In the genomic region with DNA sequence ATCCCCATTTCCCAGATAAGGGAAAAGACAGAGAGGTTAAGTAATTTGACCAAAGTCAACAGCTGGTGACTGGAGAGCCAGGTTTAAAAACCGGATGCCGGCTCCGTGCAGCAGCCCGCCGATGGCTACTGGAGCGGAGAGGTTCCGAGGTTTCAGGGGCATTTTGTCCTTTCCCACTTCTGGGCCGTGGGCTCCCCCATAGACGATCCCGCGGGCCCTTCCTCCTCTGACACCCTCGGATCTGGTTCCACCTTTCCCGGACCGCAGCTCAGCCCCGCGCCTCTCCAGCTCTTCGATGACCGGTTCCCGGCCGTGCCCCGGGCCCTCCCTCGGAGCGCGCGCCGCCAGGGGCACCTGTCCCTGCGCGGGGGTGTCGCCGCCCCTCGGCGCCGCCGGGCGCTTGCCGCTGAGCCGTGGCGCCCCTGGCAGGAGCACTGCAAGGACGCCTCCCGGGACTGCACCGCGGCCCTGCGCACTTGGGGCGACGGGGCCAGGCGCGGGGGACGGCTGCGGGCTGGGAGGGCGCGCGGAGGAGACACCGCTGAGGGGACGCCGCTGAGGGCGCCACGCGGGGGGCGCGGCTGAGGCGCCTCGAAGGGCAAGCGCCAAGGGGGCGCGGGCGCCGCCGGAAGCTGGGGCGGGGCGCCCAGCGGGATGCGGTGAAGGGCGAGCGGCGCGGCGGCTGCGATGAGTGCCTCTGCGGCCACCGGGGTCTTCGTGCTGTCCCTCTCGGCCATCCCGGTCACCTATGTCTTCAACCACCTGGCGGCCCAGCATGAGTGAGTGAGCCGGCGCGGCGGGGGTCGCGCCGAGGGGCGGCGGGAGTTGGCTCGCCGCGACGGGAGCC, we compare ENCODE assay signal across 1 cellular context.
TF ChIP-seq lines count a peak whose summit lies in the region.

A gene (plus strand): TSS at position 652 of the 847 bp plus-strand sequence. CDS start 36 bp downstream, at position 688.

TF ChIP-seq in IMR-90, 13 proteins besides CTCF, POLR2A, EP300 and RAD21 (continued from another document):
- TF ChIP-seq, protein P1, sequence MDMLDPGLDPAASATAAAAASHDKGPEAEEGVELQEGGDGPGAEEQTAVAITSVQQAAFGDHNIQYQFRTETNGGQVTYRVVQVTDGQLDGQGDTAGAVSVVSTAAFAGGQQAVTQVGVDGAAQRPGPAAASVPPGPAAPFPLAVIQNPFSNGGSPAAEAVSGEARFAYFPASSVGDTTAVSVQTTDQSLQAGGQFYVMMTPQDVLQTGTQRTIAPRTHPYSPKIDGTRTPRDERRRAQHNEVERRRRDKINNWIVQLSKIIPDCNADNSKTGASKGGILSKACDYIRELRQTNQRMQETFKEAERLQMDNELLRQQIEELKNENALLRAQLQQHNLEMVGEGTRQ (IDR thresholded peaks at IDR 0.05; ENCODE audit: low read depth, low read length) = no peak
